9 cellular contexts compared by ENCODE assay signal in genomic region chr10:12350167-12350872, GRCh38. TPM values are rescaled to one million over a fixed set of nuclear protein-coding genes. Genes with fewer than 3 reads are reported as not detected.
A peak's percentile ranks its signal among the peaks of the same experiment; 100 is the strongest.
DNase-seq lines count a peak whose midpoint lies in the region; ATAC-seq and TF ChIP-seq lines count a peak whose summit lies in the region.
"Had no signal": no experiment of that assay in that cellular context is flagged by ENCODE, and none has a peak within 500 bp of the region (broad histone marks: within the 10 kb centered on the region; RNA-seq: fewer than 3 reads in every experiment).

No MANE protein-coding gene starts in this region.

- peaks cover 15% of the 10 kb centered on the region for H3K36me3 Mint-ChIP-seq in brain

- H3K27ac Mint-ChIP-seq in brain = peak overlapping the region; percentile 93 to 98 (median 98)

- H3K27ac ChIP-seq in iPS-18a (ENCODE audit: low read length) = no peak overlapping the region
- H3K27ac ChIP-seq: 22Rv1 had no signal

- TF ChIP-seq CTCF in brain (conservative IDR thresholded peaks at IDR 0.05) = no peak

- H3K36me3 ChIP-seq in iPS-18a (ENCODE audit: control insufficient read depth, low read depth, low read length) = no peaks in the 10 kb centered on the region

- H3K4me1 ChIP-seq in iPS-18a (ENCODE audit: control insufficient read depth, low read depth, low read length) = peaks cover 19% of the 10 kb centered on the region

- peaks cover 0 to 3% (median 0%) of the 10 kb centered on the region in 5 experiments for H3K9me3 Mint-ChIP-seq in brain

- ATAC-seq in HG03521 (IDR thresholded peaks at IDR 0.05; ENCODE audit: unreplicated experiment) = peak; percentile 31
- ATAC-seq in HG03565 (IDR thresholded peaks at IDR 0.05; ENCODE audit: unreplicated experiment) = no peak

- peak; percentile 63 for DNase-seq in DMS 273 (lab: John Stamatoyannopoulos, UW; ENCODE audit: unreplicated experiment)
- DNase-seq in DMS 273 treated with DMSO at 0.1 percent for 48 hours (lab: John Stamatoyannopoulos, UW) = no peak
- peak; percentile 32 for DNase-seq in T-helper 9 cell
- no peak for DNase-seq in skeletal muscle cell (ENCODE audit: low read depth)

- peaks cover 46% of the 10 kb centered on the region for H3K4me1 Mint-ChIP-seq in brain

- peaks cover 42% of the 10 kb centered on the region for H3K27me3 ChIP-seq in iPS-18a (ENCODE audit: control insufficient read depth, insufficient read depth, low read length)

- H3K4me3 Mint-ChIP-seq in brain = peak overlapping the region; percentile 97 to 100 (median 98)

- peak overlapping the region; percentile 76 for H3K4me3 ChIP-seq in iPS-18a (ENCODE audit: low read length)
- H3K4me3 ChIP-seq in skeletal muscle cell (ENCODE audit: low read depth, low read length) = peak overlapping the region; percentile 71

- H3K9ac ChIP-seq in iPS-18a (ENCODE audit: low read length) = peak overlapping the region; percentile 50

- H3K9me3 ChIP-seq in iPS-18a (ENCODE audit: control insufficient read depth, low read depth, low read length) = no peaks in the 10 kb centered on the region

- H3K27me3 Mint-ChIP-seq in brain = peaks cover 8% of the 10 kb centered on the region

RNA-seq across cellular contexts. Expression of gene CAMK1D, which starts 1.0 kb away (rescaled TPM):
- polyA plus RNA-seq in brain (ENCODE audit: insufficient read depth, low read depth, low replicate concordance) = 169 TPM

Comparison
In these comparisons a context has a peak if more than half of its experiments do, and no peak if none do; other contexts are left out.
1. DNase-seq: peak in DMS 273 (single experiment) and T-helper 9 cell (single experiment); none in DMS 273 treated with DMSO at 0.1 percent for 48 hours (single experiment) and skeletal muscle cell (single experiment).